In the genomic region with DNA sequence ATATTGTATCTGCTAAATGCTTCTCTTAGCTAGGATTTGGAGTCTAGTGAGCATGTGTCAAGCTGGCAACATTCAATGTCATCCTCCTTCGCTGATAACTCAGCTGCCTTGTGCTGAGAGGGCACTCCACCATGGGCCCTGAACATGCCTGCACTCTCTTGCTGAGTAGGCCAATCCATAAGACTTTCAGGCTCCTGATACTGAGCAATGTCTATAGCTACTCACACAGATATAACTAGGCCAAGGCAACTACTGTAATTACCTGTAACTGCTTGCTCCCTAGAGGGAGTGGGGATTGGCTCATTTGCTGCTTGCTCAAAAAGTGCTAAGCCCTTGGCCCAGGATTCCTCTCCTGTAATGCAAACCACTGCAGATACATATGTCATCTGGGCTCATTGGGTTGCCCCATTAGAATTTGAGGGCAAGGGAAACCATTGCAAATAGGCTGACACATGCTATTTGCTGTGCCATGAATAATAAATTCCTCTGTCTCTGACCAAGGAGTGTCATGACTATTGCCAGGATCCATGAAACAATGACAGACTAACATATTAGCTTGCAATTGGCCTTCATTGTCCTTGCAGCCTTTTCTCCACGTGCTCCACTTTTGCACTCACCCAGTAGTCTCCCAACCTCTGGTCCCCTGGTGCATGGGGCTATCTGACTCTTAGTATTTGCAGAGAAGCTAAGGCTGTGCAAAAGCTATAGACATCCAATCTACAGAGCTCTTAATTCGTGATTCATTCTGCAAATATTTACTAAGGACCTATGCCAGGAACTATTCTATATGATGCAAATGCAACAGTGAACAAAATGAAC, we compare ENCODE assay signal across 12 cellular contexts. TPM values are rescaled to one million over a fixed set of nuclear protein-coding genes. Genes with fewer than 3 reads are reported as not detected.
DNase-seq lines count a peak whose midpoint lies in the region; ATAC-seq and TF ChIP-seq lines count a peak whose summit lies in the region.
"Had no signal": no experiment of that assay in that cellular context is flagged by ENCODE, and none has a peak within 500 bp of the region (broad histone marks: within the 10 kb centered on the region; RNA-seq: fewer than 3 reads in every experiment).

No MANE protein-coding gene starts in this region.

- H3K4me3 Mint-ChIP-seq in naive thymus-derived CD8-positive, alpha-beta T cell = no peak overlapping the region
- H3K4me3 Mint-ChIP-seq: activated naive CD4-positive, alpha-beta T cell treated with anti-CD3 and anti-CD28 coated beads for 36 hours had no signal

- H3K27me3 ChIP-seq in A673 (replicated peaks; ENCODE audit: insufficient read depth, low read depth, low read length, poor library complexity) = no peaks in the 10 kb centered on the region
- no peaks in the 10 kb centered on the region for H3K27me3 ChIP-seq in stomach
- H3K27me3 ChIP-seq: tibial artery had no signal

- no peak for TF ChIP-seq POLR2A in stomach (IDR thresholded peaks at IDR 0.05)

- no peaks in the 10 kb centered on the region for H3K27me3 Mint-ChIP-seq in naive thymus-derived CD8-positive, alpha-beta T cell

- no TSS peak for BruUV-seq in A673 (replicated peaks; lab: Mats Ljungman, UMichigan)

- CTCF ChIA-PET in A673 (lab: Charles Lee) (no interaction called here), RWPE1 (lab: Yijun Ruan, JAX) (no interaction called here)

- H3K36me3 ChIP-seq in A673 (ENCODE audit: insufficient read depth, low read length, poor library complexity, severe bottlenecking) (no peaks in the 10 kb centered on the region), stomach (no peaks in the 10 kb centered on the region)

- POLR2A ChIA-PET in A673 (lab: Charles Lee; ENCODE audit: low non-redundant PET) = no interaction called here
- POLR2A ChIA-PET in RWPE1 (lab: Yijun Ruan, JAX; ENCODE audit: low non-redundant PET) = no interaction called here
- POLR2A ChIA-PET in naive thymus-derived CD8-positive, alpha-beta T cell (lab: Charles Lee) = no interaction called here

- H3K4me3 ChIP-seq in A673 (ENCODE audit: low read depth, low read length, poor library complexity, severe bottlenecking) (no peak overlapping the region), stomach (no peak overlapping the region)
- H3K4me3 ChIP-seq: K562, SK-N-MC, tibial artery had no signal

- H3K4me1 ChIP-seq in A673 (ENCODE audit: insufficient read depth, low read length, poor library complexity, severe bottlenecking) = peaks cover 17% of the 10 kb centered on the region
- H3K4me1 ChIP-seq in stomach = no peaks in the 10 kb centered on the region
- H3K4me1 ChIP-seq: tibial artery had no signal

- WGBS in stomach, 5 donors = 30 to 63% (median 47%) methylated on average over 3 of the region's 3 CpGs

- DNase-seq in A673 (ENCODE audit: low spot score) = peak; percentile 29
- DNase-seq in HPDE6-E6E7 (ENCODE audit: extremely low spot score) = peak; percentile 20
- peak; percentile 54 for DNase-seq in RWPE1 (ENCODE audit: low spot score)
- DNase-seq in fibroblast of gingiva (ENCODE audit: low read depth) = peak; percentile 67
- DNase-seq in stomach = no peak
- no peak for DNase-seq in naive thymus-derived CD8-positive, alpha-beta T cell
- no peak for DNase-seq in hippocampal formation (lab: John Stamatoyannopoulos, UW)
- DNase-seq: activated naive CD4-positive, alpha-beta T cell treated with anti-CD3 and anti-CD28 coated beads for 36 hours; tibial artery had no signal

- peaks cover 0 to 8% (median 0%) of the 10 kb centered on the region in 3 donors for H3K36me3 Mint-ChIP-seq in naive thymus-derived CD8-positive, alpha-beta T cell

- peaks cover 0 to 2% (median 0%) of the 10 kb centered on the region in 4 donors for H3K4me1 Mint-ChIP-seq in naive thymus-derived CD8-positive, alpha-beta T cell

- H3K9me3 ChIP-seq in A673 (ENCODE audit: low read depth, low read length, poor library complexity, severe bottlenecking) (no peaks in the 10 kb centered on the region), stomach (no peaks in the 10 kb centered on the region)
- H3K9me3 ChIP-seq: tibial artery had no signal

- no peak overlapping the region for H3K27ac Mint-ChIP-seq in naive thymus-derived CD8-positive, alpha-beta T cell
- H3K27ac Mint-ChIP-seq: activated naive CD4-positive, alpha-beta T cell treated with anti-CD3 and anti-CD28 coated beads for 36 hours had no signal

- TF ChIP-seq CTCF in A673 (conservative IDR thresholded peaks at IDR 0.05; ENCODE audit: low read depth, low read length) (no peak), RWPE1 (conservative IDR thresholded peaks at IDR 0.05; ENCODE audit: low read depth) (no peak), stomach (IDR thresholded peaks at IDR 0.05) (no peak)

- no peak for TF ChIP-seq EP300 in stomach (IDR thresholded peaks at IDR 0.05)

- no peak for ATAC-seq in naive thymus-derived CD8-positive, alpha-beta T cell
- no peak for ATAC-seq in GM18873 (IDR thresholded peaks at IDR 0.05; ENCODE audit: low FRiP score, unreplicated experiment)
- ATAC-seq: K562 had no signal

- intact Hi-C loops in A673 (cut with micrococcal nuclease; ENCODE audit: unreplicated experiment) (no loop called here), stomach (cut with DNase I; ENCODE audit: low total_unique reads) (no loop called here)

- H3K27ac ChIP-seq in A673 (ENCODE audit: low read depth, low read length, poor library complexity, severe bottlenecking) = no peak overlapping the region
- H3K27ac ChIP-seq in RWPE1 = peak overlapping the region; percentile 46; the same call in 1 of the 2 replicates
- H3K27ac ChIP-seq in stomach = no peak overlapping the region
- H3K27ac ChIP-seq: SK-N-MC, tibial artery had no signal

- no peaks in the 10 kb centered on the region for H3K9me3 Mint-ChIP-seq in naive thymus-derived CD8-positive, alpha-beta T cell
- H3K9me3 Mint-ChIP-seq: activated naive CD4-positive, alpha-beta T cell treated with anti-CD3 and anti-CD28 coated beads for 36 hours had no signal

RNA-seq across cellular contexts. Expression of a gene that starts 36.9 kb away (rescaled TPM):
- total RNA-seq in A673 (2021) = 32.0 and 34.9 TPM in 2 replicates
- total RNA-seq in stomach = 10 to 100 TPM in 4 of 5 donors, 1 to 10 TPM in 1; 9.6 to 48.3 (median 31.4) TPM
- 1 to 10 TPM; 2.8 to 5.6 (median 3.4) TPM for polyA plus RNA-seq in stomach
- total RNA-seq in naive thymus-derived CD8-positive, alpha-beta T cell = 10 to 100 TPM; 31.2 to 35.4 TPM
- polyA plus RNA-seq in naive thymus-derived CD8-positive, alpha-beta T cell = 1 to 10 TPM; 3.0 to 4.6 (median 3.9) TPM

Comparison
In these comparisons a context has a peak if more than half of its experiments do, and no peak if none do; other contexts are left out.
1. DNase-seq: peak in A673 (single experiment), HPDE6-E6E7 (single experiment), RWPE1 (single experiment) and fibroblast of gingiva (single experiment); none in stomach (single experiment), naive thymus-derived CD8-positive, alpha-beta T cell (0 of 10) and hippocampal formation (0 of 2).